Comparison of ENCODE assay signal across 13 cellular contexts in genomic region chr1:198667186-198667585, GRCh38. TPM values are rescaled to one million over a fixed set of nuclear protein-coding genes. Genes with fewer than 3 reads are reported as not detected.
DNase-seq lines count a peak whose midpoint lies in the region; ATAC-seq and TF ChIP-seq lines count a peak whose summit lies in the region.
"Had no signal": no experiment of that assay in that cellular context is flagged by ENCODE, and none has a peak within 500 bp of the region (broad histone marks: within the 10 kb centered on the region; RNA-seq: fewer than 3 reads in every experiment).

No MANE protein-coding gene starts in this region.

- peaks cover 66% of the 10 kb centered on the region for H3F3A ChIP-seq in DOHH2 (ENCODE audit: control insufficient read depth, insufficient read depth)

- DNase-seq in AG08395 (ENCODE audit: low spot score) (peak; percentile 6), T-cell (no peak), fibroblast of lung (ENCODE audit: low read depth in 2 of 2) (peak in 1 of 2 donors; percentile 66), cortex of kidney (lab: John Stamatoyannopoulos, UW) (no peak), SHP77 treated with DMSO at 0.1 percent for 48 hours (lab: John Stamatoyannopoulos, UW) (no peak), NCI-H524 (lab: John Stamatoyannopoulos, UW) (no peak)
- DNase-seq: brain microvascular endothelial cell; DMS53; effector CD8-positive, alpha-beta T cell; SIG-M5 had no signal

- POLR2A ChIA-PET in T-cell (lab: Charles Lee), result interaction anchor here (0.6 to 4.9 kb wide), 12 partner anchors 10 to 140 kb away, joined by 3 to 33 read pairs (median 6); no protein-coding TSS in a partner anchor

- H2AFZ ChIP-seq in fibroblast of lung (ENCODE audit: low read length), result no peak overlapping the region

- H3K27ac ChIP-seq in DOHH2 (ENCODE audit: low read depth, low read length) (peak overlapping the region; percentile 84), fibroblast of lung (ENCODE audit: insufficient read depth, low read length) (no peak overlapping the region)
- H3K27ac ChIP-seq: brain microvascular endothelial cell, thoracic aorta had no signal

- H3K9me3 Mint-ChIP-seq in T-cell, result no peaks in the 10 kb centered on the region

- peaks cover 97% of the 10 kb centered on the region for H3K79me2 ChIP-seq in DOHH2 (ENCODE audit: control insufficient read depth, low read length)
- H3K79me2 ChIP-seq in fibroblast of lung (ENCODE audit: control insufficient read depth, insufficient read depth, low read length), result no peaks in the 10 kb centered on the region

- H3K9ac ChIP-seq in fibroblast of lung (ENCODE audit: insufficient read depth, low read length), result no peak overlapping the region

- H3K36me3 ChIP-seq in DOHH2 (ENCODE audit: control insufficient read depth, low read length) (peaks cover 79% of the 10 kb centered on the region), fibroblast of lung (ENCODE audit: control insufficient read depth, insufficient read depth, low read length) (no peaks in the 10 kb centered on the region)
- H3K36me3 ChIP-seq: brain microvascular endothelial cell, thoracic aorta had no signal

- H4K20me1 ChIP-seq in DOHH2 (ENCODE audit: control insufficient read depth, insufficient read depth, low read depth, low read length), result no peaks in the 10 kb centered on the region
- H4K20me1 ChIP-seq in fibroblast of lung (ENCODE audit: control insufficient read depth, extremely low read depth, insufficient read depth, low read length), result no peaks in the 10 kb centered on the region

- no peaks in the 10 kb centered on the region for H3K9me3 ChIP-seq in DOHH2 (ENCODE audit: control insufficient read depth, insufficient read depth, low read length)
- H3K9me3 ChIP-seq in fibroblast of lung (ENCODE audit: control insufficient read depth, insufficient read depth, low read depth, low read length), result no peaks in the 10 kb centered on the region
- H3K9me3 ChIP-seq: thoracic aorta had no signal

- H3K4me2 ChIP-seq in DOHH2 (ENCODE audit: low read length) (peak overlapping the region; percentile 66), fibroblast of lung (ENCODE audit: extremely low read depth, insufficient read depth, low read length) (peak overlapping the region; percentile 1)

- peaks cover 72% of the 10 kb centered on the region for H3K36me3 Mint-ChIP-seq in T-cell

- ATAC-seq in T-cell (replicated peaks in 1 of 4) (no peak), HG02938 (IDR thresholded peaks at IDR 0.05; ENCODE audit: unreplicated experiment) (no peak)

- H3K4me1 ChIP-seq in DOHH2 (ENCODE audit: control insufficient read depth, low read length) (peaks cover 93% of the 10 kb centered on the region), fibroblast of lung (ENCODE audit: control insufficient read depth, extremely low read depth, insufficient read depth, low read length) (peaks cover 18% of the 10 kb centered on the region)

- peak overlapping the region; percentile 97 to 98 for H3K27ac Mint-ChIP-seq in T-cell

- H3K27me3 ChIP-seq in DOHH2 (ENCODE audit: control insufficient read depth, low read length), result no peaks in the 10 kb centered on the region
- no peaks in the 10 kb centered on the region for H3K27me3 ChIP-seq in fibroblast of lung (ENCODE audit: control insufficient read depth, insufficient read depth, low read length)
- H3K27me3 ChIP-seq: brain microvascular endothelial cell had no signal

- H3K4me3 ChIP-seq in DOHH2 (ENCODE audit: low read length) (peak overlapping the region; percentile 53), fibroblast of lung (replicated peaks in 1 of 4; ENCODE audit: control extremely low read depth in 1 of 4, insufficient read depth in 1 of 4, low read depth in 3 of 4, low read length in 4 of 4) (no peak overlapping the region)
- H3K4me3 ChIP-seq: thoracic aorta had no signal

- H3K4me3 Mint-ChIP-seq in T-cell, result peak overlapping the region; percentile 29 to 69 (median 49)

- peaks cover 85 to 87% (median 87%) of the 10 kb centered on the region in 3 donors for H3K4me1 Mint-ChIP-seq in T-cell

- no peaks in the 10 kb centered on the region for H3K27me3 Mint-ChIP-seq in T-cell

- CTCF ChIA-PET in T-cell (lab: Charles Lee), result interaction anchor here in 1 of 2 donors (0.5 to 1.9 kb wide), 3 partner anchors 15 to 269 kb away, joined by 3 to 9 read pairs (median 5); no protein-coding TSS in a partner anchor

- no peak for TF ChIP-seq CTCF in DOHH2 (IDR thresholded peaks at IDR 0.05; ENCODE audit: low read depth, low read length, poor library complexity, severe bottlenecking)
- no peak for TF ChIP-seq CTCF in fibroblast of lung (conservative IDR thresholded peaks at IDR 0.05 in 1 of 2, IDR thresholded peaks at IDR 0.05 in 1 of 2; ENCODE audit: low read depth in 1 of 2, low read length in 2 of 2)

- H3K9me2 ChIP-seq in DOHH2 (replicated peaks; ENCODE audit: control insufficient read depth, low read length), result no peaks in the 10 kb centered on the region

RNA-seq across cellular contexts. Expression of gene PTPRC, which starts 28.3 kb away (rescaled TPM):
- 100 to 1,000 TPM; 674 to 984 (median 781) TPM for total RNA-seq in T-cell
- total RNA-seq in fibroblast of lung, result under 0.01 TPM in 2 replicates
- polyA plus RNA-seq in fibroblast of lung, result 0.07 and 0.11 TPM in 2 replicates
- 0.06 TPM in 1 of 2 replicates, not detected in the other for polyA plus RNA-seq in fibroblast of lung (2012)
- polyA minus RNA-seq in fibroblast of lung (ENCODE audit: low replicate concordance), result not detected in 2 replicates

Comparison
In these comparisons a context has a peak if more than half of its experiments do, and no peak if none do; other contexts are left out.
1. RNA of gene PTPRC, which starts 28.3 kb away (total RNA-seq): 674 to 984 TPM in T-cell; under 0.01 TPM in fibroblast of lung; every median in the first group is over 100 times any median in the second.